ENCODE assay signal across 1 cellular context in the genomic region with DNA sequence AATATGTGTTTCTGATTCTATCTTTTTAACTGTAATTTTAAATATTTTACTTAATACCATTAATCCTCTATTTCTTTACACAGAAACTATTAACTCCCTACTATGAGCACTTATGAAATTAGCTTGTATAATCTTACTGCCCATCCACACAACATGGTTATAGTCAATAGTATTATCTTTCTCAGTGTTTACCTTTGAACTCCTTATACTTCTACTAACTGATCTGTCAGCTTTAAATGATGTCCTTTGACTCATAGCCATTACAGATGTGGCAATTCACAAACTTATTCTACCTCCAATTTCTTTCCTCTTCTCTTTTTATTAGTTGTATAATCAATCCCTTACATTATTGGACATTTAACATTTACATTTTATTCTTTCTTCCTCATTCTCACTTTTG.
TF ChIP-seq lines count a peak whose summit lies in the region.

No MANE protein-coding gene starts in this region.

TF ChIP-seq in liver, 16 proteins besides CTCF, POLR2A, EP300 and RAD21:
- TF ChIP-seq HNF4A (conservative IDR thresholded peaks at IDR 0.05) (no peak), HNF4G (IDR thresholded peaks at IDR 0.05) (no peak), SP1 (IDR thresholded peaks at IDR 0.05) (no peak)
TF ChIP-seq in liver: peak in this region for 0.
